In the genomic region with DNA sequence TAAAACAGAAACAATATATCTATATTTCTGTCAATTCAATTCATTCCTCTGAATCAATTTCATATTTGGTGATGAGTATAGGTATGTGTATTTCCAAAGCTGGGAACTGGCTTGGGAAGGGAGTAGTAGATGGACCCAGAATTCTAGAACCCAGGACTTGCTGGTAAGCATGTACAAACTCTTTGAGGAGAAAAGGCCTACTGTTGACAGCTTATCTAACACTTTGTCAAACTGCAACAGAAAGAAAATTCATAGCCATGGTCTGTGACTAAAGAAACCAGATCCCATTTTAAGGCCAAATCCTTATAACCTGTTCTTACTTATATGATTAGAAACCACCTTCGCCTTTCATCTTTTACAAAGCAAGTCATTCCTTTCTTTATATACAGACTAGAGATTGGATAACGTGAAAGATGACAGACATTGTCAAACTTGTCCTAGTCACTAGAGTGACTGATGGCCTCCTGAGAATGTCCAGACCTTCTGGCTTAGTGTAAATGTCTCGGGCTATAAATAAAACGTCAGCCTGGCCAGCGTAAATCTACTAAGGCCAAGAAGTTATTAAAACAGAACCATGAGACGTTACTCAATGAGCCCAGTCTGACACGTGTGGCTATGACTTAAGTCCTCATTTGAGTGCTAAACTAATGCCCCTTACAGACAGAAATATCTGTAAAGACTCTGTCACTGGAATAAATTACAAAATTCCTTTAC, we compare ENCODE assay signal across 20 cellular contexts.
"Had no signal": no experiment of that assay in that cellular context is flagged by ENCODE, and none has a peak within 500 bp of the region (broad histone marks: within the 10 kb centered on the region; RNA-seq: fewer than 3 reads in every experiment).

No MANE protein-coding gene starts in this region.

- DNase-seq: activated CD4-positive, alpha-beta T cell treated with anti-CD3 and anti-CD28 coated beads for 36 hours; activated CD4-positive, alpha-beta T cell treated with anti-CD3 and anti-CD28 coated beads, Interleukin-2, amount 50 U/mL, for 48 hours; activated naive CD8-positive, alpha-beta T cell treated with anti-CD3 and anti-CD28 coated beads for 36 hours; brain microvascular endothelial cell; cerebellar nuclear complex; effector CD4-positive, alpha-beta T cell; kidney; naive thymus-derived CD8-positive, alpha-beta T cell; ovary; sigmoid colon; stimulated activated CD4-positive, alpha-beta T cell treated with anti-CD3 and anti-CD28 coated beads, Interleukin-12 subunit alpha, Interleukin-12 subunit beta, amount 100 ng/mL, for 4 hours; stimulated activated CD4-positive, alpha-beta T cell treated with anti-CD3 and anti-CD28 coated beads, Interleukin-1b, Interleukin-23, amount 100 ng/mL, for 48 hours; stimulated activated CD8-positive, alpha-beta memory T cell treated with anti-CD3 and anti-CD28 coated beads, Interleukin-4, amount 100 ng/mL, for 48 hours; stimulated activated naive CD4-positive, alpha-beta T cell; thyroid gland; uterus had no signal

- H3K4me3 ChIP-seq: esophagus muscularis mucosa, ovary, sigmoid colon, thyroid gland, uterus had no signal

- H3K36me3 ChIP-seq: brain microvascular endothelial cell, esophagus muscularis mucosa, ovary, sigmoid colon, thyroid gland, uterus had no signal

- H3K27ac ChIP-seq: brain microvascular endothelial cell, esophagus muscularis mucosa, ovary, sigmoid colon, thyroid gland, uterus had no signal

- H3K4me1 ChIP-seq: uterus had no signal

- H3K4me3 Mint-ChIP-seq: activated CD4-positive, alpha-beta T cell treated with anti-CD3 and anti-CD28 coated beads for 36 hours; activated naive CD8-positive, alpha-beta T cell treated with anti-CD3 and anti-CD28 coated beads for 36 hours; memory B cell; naive thymus-derived CD8-positive, alpha-beta T cell; T-helper 2 cell treated with Interferon-gamma antibody and Interleukin-4, amounts not matched to agents 5 μg/mL and 100 μg/mL, for 36 hours; WTC11 had no signal

- H3K27ac Mint-ChIP-seq: activated CD4-positive, alpha-beta T cell treated with anti-CD3 and anti-CD28 coated beads for 36 hours; activated naive CD8-positive, alpha-beta T cell treated with anti-CD3 and anti-CD28 coated beads for 36 hours; memory B cell; naive thymus-derived CD8-positive, alpha-beta T cell; T-helper 2 cell treated with Interferon-gamma antibody and Interleukin-4, amounts not matched to agents 5 μg/mL and 100 μg/mL, for 36 hours; WTC11 had no signal

- H3K4me1 Mint-ChIP-seq: activated CD4-positive, alpha-beta T cell treated with anti-CD3 and anti-CD28 coated beads for 36 hours; activated naive CD8-positive, alpha-beta T cell treated with anti-CD3 and anti-CD28 coated beads for 36 hours; memory B cell; naive thymus-derived CD8-positive, alpha-beta T cell had no signal

- ATAC-seq: activated CD4-positive, alpha-beta T cell treated with anti-CD3 and anti-CD28 coated beads for 36 hours; naive thymus-derived CD8-positive, alpha-beta T cell; WTC11 had no signal

- H3K27me3 ChIP-seq: brain microvascular endothelial cell, esophagus muscularis mucosa, ovary, sigmoid colon, thyroid gland, uterus had no signal

- H3K36me3 Mint-ChIP-seq: activated naive CD8-positive, alpha-beta T cell treated with anti-CD3 and anti-CD28 coated beads for 36 hours; memory B cell had no signal

- H3K27me3 Mint-ChIP-seq: activated naive CD8-positive, alpha-beta T cell treated with anti-CD3 and anti-CD28 coated beads for 36 hours had no signal

- H3K9me3 ChIP-seq: ovary, thyroid gland, uterus had no signal
